Comparison of ENCODE assay signal across 17 cellular contexts in genomic region chr14:104450811-104451401, GRCh38.
DNase-seq lines count a peak whose midpoint lies in the region; ATAC-seq, FAIRE-seq and TF ChIP-seq lines count a peak whose summit lies in the region.
"Had no signal": no experiment of that assay in that cellular context is flagged by ENCODE, and none has a peak within 500 bp of the region (broad histone marks: within the 10 kb centered on the region; RNA-seq: fewer than 3 reads in every experiment).

No MANE protein-coding gene starts in this region.

- WGBS in gastroesophageal sphincter (ENCODE audit: low coverage in 1 of 2), 2 donors, result 93% methylated on average over 3 of the region's 28 CpGs; no CpG with 5 or more reads in 1 of the 2 donors

- H3K4me3 Mint-ChIP-seq in activated T-cell treated with anti-CD3 and anti-CD28 coated beads, Interleukin-2, amount 50 U/mL, for 24 hours, result no peak overlapping the region
- H3K4me3 Mint-ChIP-seq in activated T-cell treated with anti-CD3 and anti-CD28 coated beads, Interleukin-2, amount 50 U/mL, for 4 hours, result no peak overlapping the region
- H3K4me3 Mint-ChIP-seq: IgD-negative memory B cell had no signal

- H3K9me3 Mint-ChIP-seq in activated T-cell treated with anti-CD3 and anti-CD28 coated beads, Interleukin-2, amount 50 U/mL, for 24 hours, result peaks cover 9% of the 10 kb centered on the region
- H3K9me3 Mint-ChIP-seq in activated T-cell treated with anti-CD3 and anti-CD28 coated beads, Interleukin-2, amount 50 U/mL, for 4 hours, result peaks cover 11% of the 10 kb centered on the region

- no peak for TF ChIP-seq POLR2A in gastroesophageal sphincter (IDR thresholded peaks at IDR 0.05)

- intact Hi-C loops in kidney (cut with DNase I), result no loop called here

- no peaks in the 10 kb centered on the region for H3K36me3 ChIP-seq in kidney (ENCODE audit: control insufficient read depth in 1 of 2, insufficient read depth in 2 of 2, low read length in 2 of 2)
- H3K36me3 ChIP-seq in gastroesophageal sphincter, result no peaks in the 10 kb centered on the region
- H3K36me3 ChIP-seq in MG63, result no peaks in the 10 kb centered on the region

- H3K27me3 ChIP-seq in gastroesophageal sphincter (peaks cover 59% of the 10 kb centered on the region), MG63 (no peaks in the 10 kb centered on the region)

- H3K4me1 Mint-ChIP-seq in activated T-cell treated with anti-CD3 and anti-CD28 coated beads, Interleukin-2, amount 50 U/mL, for 24 hours (ENCODE audit: low read depth), result no peaks in the 10 kb centered on the region
- no peaks in the 10 kb centered on the region for H3K4me1 Mint-ChIP-seq in activated T-cell treated with anti-CD3 and anti-CD28 coated beads, Interleukin-2, amount 50 U/mL, for 4 hours (ENCODE audit: low read depth)

- DNase-seq in activated T-cell treated with anti-CD3 and anti-CD28 coated beads, Interleukin-2, amount 50 U/mL, for 24 hours, result peak; percentile 13
- DNase-seq in activated T-cell treated with anti-CD3 and anti-CD28 coated beads, Interleukin-2, amount 50 U/mL, for 4 hours, result no peak
- peak; percentile 11 for DNase-seq in activated CD8-positive, alpha-beta memory T cell treated with anti-CD3 and anti-CD28 coated beads, Interleukin-2, amount 50 U/mL, for 4 hours
- DNase-seq in kidney (peak; percentile 66), MG63 (no peak), T-helper 9 cell (no peak)
- peak; percentile 12 for DNase-seq in stimulated activated CD8-positive, alpha-beta memory T cell treated with anti-CD3 and anti-CD28 coated beads, Interleukin-4, amount 100 ng/mL, for 48 hours
- DNase-seq: C1 segment of cervical spinal cord; EL; HCEC 1CT; NCI-H226; NCI-H526 treated with DMSO at 0.1 percent for 48 hours; NK-92 treated with Interleukin-12 subunit alpha and Interleukin-12 subunit beta, amount 100 ng/mL, for 24 hours; OCI-M1 had no signal

- H3K4me3 ChIP-seq in kidney (ENCODE audit: low read length in 2 of 2), result no peak overlapping the region
- no peak overlapping the region for H3K4me3 ChIP-seq in gastroesophageal sphincter
- H3K4me3 ChIP-seq in MG63, result no peak overlapping the region

- H3K27me3 Mint-ChIP-seq in activated T-cell treated with anti-CD3 and anti-CD28 coated beads, Interleukin-2, amount 50 U/mL, for 24 hours, result peaks cover 43% of the 10 kb centered on the region
- peaks cover 47% of the 10 kb centered on the region for H3K27me3 Mint-ChIP-seq in activated T-cell treated with anti-CD3 and anti-CD28 coated beads, Interleukin-2, amount 50 U/mL, for 4 hours (ENCODE audit: low read depth)

- no peak overlapping the region for H3K27ac Mint-ChIP-seq in activated T-cell treated with anti-CD3 and anti-CD28 coated beads, Interleukin-2, amount 50 U/mL, for 24 hours

- H3K27ac ChIP-seq in kidney (ENCODE audit: low read depth in 2 of 2, low read length in 2 of 2) (no peak overlapping the region), gastroesophageal sphincter (no peak overlapping the region)
- H3K27ac ChIP-seq: RWPE1 had no signal

- no peak for FAIRE-seq in kidney (lab: Jason Lieb, UNC)

- H3K36me3 Mint-ChIP-seq in activated T-cell treated with anti-CD3 and anti-CD28 coated beads, Interleukin-2, amount 50 U/mL, for 24 hours (ENCODE audit: low read depth), result no peaks in the 10 kb centered on the region
- peaks cover 3% of the 10 kb centered on the region for H3K36me3 Mint-ChIP-seq in activated T-cell treated with anti-CD3 and anti-CD28 coated beads, Interleukin-2, amount 50 U/mL, for 4 hours (ENCODE audit: insufficient read depth)

- no peak for TF ChIP-seq CTCF in kidney (IDR thresholded peaks at IDR 0.05; ENCODE audit: borderline replicate concordance, extremely low read depth, insufficient read depth)
- no peak for TF ChIP-seq CTCF in gastroesophageal sphincter (IDR thresholded peaks at IDR 0.05)

- H3K9ac ChIP-seq in kidney (ENCODE audit: low read length in 2 of 2), result no peak overlapping the region

- ATAC-seq in activated T-cell treated with anti-CD3 and anti-CD28 coated beads, Interleukin-2, amount 50 U/mL, for 4 hours, result no peak
- ATAC-seq in gastroesophageal sphincter, result no peak

- H3K9me3 ChIP-seq in kidney (ENCODE audit: control insufficient read depth in 1 of 2, low read length in 2 of 2), result peaks cover 2 to 10% of the 10 kb centered on the region in 2 donors
- peaks cover 0 to 36% (median 0%) of the 10 kb centered on the region in 3 donors for H3K9me3 ChIP-seq in gastroesophageal sphincter
- H3K9me3 ChIP-seq in MG63, result no peaks in the 10 kb centered on the region

- TF ChIP-seq EP300 in gastroesophageal sphincter (IDR thresholded peaks at IDR 0.05), result no peak

- H3K4me1 ChIP-seq in kidney (ENCODE audit: control insufficient read depth in 1 of 2, insufficient read depth in 1 of 2, low read depth in 1 of 2, low read length in 2 of 2) (no peaks in the 10 kb centered on the region), gastroesophageal sphincter (no peaks in the 10 kb centered on the region)

Comparison
In these comparisons a context has a peak if more than half of its experiments do, and no peak if none do; other contexts are left out.
1. DNase-seq: peak in activated T-cell treated with anti-CD3 and anti-CD28 coated beads, Interleukin-2, amount 50 U/mL, for 24 hours (single experiment), activated CD8-positive, alpha-beta memory T cell treated with anti-CD3 and anti-CD28 coated beads, Interleukin-2, amount 50 U/mL, for 4 hours (single experiment), kidney (single experiment) and stimulated activated CD8-positive, alpha-beta memory T cell treated with anti-CD3 and anti-CD28 coated beads, Interleukin-4, amount 100 ng/mL, for 48 hours (single experiment); none in activated T-cell treated with anti-CD3 and anti-CD28 coated beads, Interleukin-2, amount 50 U/mL, for 4 hours (single experiment), MG63 (single experiment) and T-helper 9 cell (single experiment).